In the genomic region with DNA sequence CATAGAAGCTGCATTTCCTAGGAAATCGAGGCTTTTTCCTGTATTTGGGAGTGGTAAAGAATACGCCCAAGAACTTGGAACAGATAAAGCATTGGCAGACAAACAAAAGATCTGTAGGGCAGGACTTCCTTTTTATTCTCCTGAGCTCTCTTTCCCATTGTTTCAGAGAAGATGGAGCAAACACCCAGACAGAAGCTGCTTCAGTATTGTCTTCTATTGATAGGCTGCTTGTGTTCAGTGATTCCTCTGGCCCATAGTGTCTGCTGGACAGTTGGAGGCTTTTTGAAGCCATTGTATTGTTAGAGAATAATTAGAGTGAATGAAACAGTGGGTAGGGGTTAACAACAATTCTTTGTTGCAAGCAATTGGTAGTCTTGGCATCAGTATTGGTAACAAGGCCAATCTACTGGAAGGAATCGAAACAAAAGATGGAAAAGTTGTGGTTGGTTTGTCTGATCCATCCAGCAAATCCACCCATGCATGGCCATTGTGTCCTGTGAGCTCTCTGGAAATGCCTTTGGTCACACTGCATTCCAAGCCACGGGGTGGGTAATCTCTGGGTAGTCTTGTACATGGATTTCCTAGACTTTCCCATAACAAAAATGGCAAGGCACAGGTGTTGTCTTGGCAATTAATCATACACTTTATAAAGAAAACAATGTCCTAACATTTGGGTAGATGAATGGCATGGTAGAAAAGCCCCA, we compare ENCODE assay signal across 14 cellular contexts.
DNase-seq lines count a peak whose midpoint lies in the region; TF ChIP-seq lines count a peak whose summit lies in the region.
"Had no signal": no experiment of that assay in that cellular context is flagged by ENCODE, and none has a peak within 500 bp of the region (broad histone marks: within the 10 kb centered on the region; RNA-seq: fewer than 3 reads in every experiment).

No MANE protein-coding gene starts in this region.

- TF ChIP-seq POLR2A in spleen (IDR thresholded peaks at IDR 0.05) = no peak

- 50 to 64% (median 55%) methylated on average over 4 of the region's 4 CpGs for WGBS in spleen, 5 donors

- intact Hi-C loops in spleen (cut with DNase I; ENCODE audit: low total_unique reads) = no loop called here

- H3K4me3 ChIP-seq in spleen = no peak overlapping the region

- DNase-seq in Daoy (ENCODE audit: low read depth) (peak; percentile 62), astrocyte of the hippocampus (ENCODE audit: low read depth, low spot score) (peak; percentile 72), mesothelial cell of epicardium (ENCODE audit: low spot score in 2 of 2, unreplicated experiment in 2 of 2) (no peak), spleen (no peak), NCI-H774 (lab: John Stamatoyannopoulos, UW) (no peak), NCI-H146 treated with DMSO at 0.1 percent for 48 hours (lab: John Stamatoyannopoulos, UW; ENCODE audit: unreplicated experiment) (no peak), AG08395 (ENCODE audit: low spot score) (no peak)
- DNase-seq in activated CD8-positive, alpha-beta memory T cell treated with anti-CD3 and anti-CD28 coated beads, Interleukin-2, amount 50 U/mL, for 4 hours = no peak
- DNase-seq: activated T-cell treated with anti-CD3 and anti-CD28 coated beads, Interleukin-2, amount 50 U/mL, for 48 hours; AML-193; amygdala; DMS79; NCI-H187 had no signal

- TF ChIP-seq CTCF in mesothelial cell of epicardium (IDR thresholded peaks at IDR 0.05; ENCODE audit: unreplicated experiment) (no peak), spleen (IDR thresholded peaks at IDR 0.05 in 8 of 11, conservative IDR thresholded peaks at IDR 0.05 in 3 of 11) (no peak)

- H3K27ac Mint-ChIP-seq in mesothelial cell of epicardium = peak overlapping the region; percentile 97

- no peak overlapping the region for H3K4me3 Mint-ChIP-seq in mesothelial cell of epicardium

- H3K27me3 ChIP-seq in spleen (replicated peaks in 1 of 7) = no peaks in the 10 kb centered on the region

- peaks cover 32 to 75% (median 52%) of the 10 kb centered on the region in 6 donors for H3K4me1 ChIP-seq in spleen

- no peaks in the 10 kb centered on the region for H3K9me3 Mint-ChIP-seq in mesothelial cell of epicardium

- no peaks in the 10 kb centered on the region for H3K36me3 ChIP-seq in spleen

- H3K27ac ChIP-seq in spleen = peak overlapping the region; percentile 8 to 83 (median 64)
- H3K27ac ChIP-seq: KMS-11 had no signal

- H3K9me3 ChIP-seq in spleen = no peaks in the 10 kb centered on the region

- H3K27me3 Mint-ChIP-seq in mesothelial cell of epicardium (ENCODE audit: low read depth) = no peaks in the 10 kb centered on the region

- H3K4me1 Mint-ChIP-seq in mesothelial cell of epicardium = peaks cover 87% of the 10 kb centered on the region

- H3K36me3 Mint-ChIP-seq in mesothelial cell of epicardium = no peaks in the 10 kb centered on the region

Comparison
In these comparisons a context has a peak if more than half of its experiments do, and no peak if none do; other contexts are left out.
1. DNase-seq: peak in Daoy (single experiment) and astrocyte of the hippocampus (single experiment); none in mesothelial cell of epicardium (0 of 2), spleen (single experiment), NCI-H774 (single experiment), NCI-H146 treated with DMSO at 0.1 percent for 48 hours (single experiment), activated CD8-positive, alpha-beta memory T cell treated with anti-CD3 and anti-CD28 coated beads, Interleukin-2, amount 50 U/mL, for 4 hours (single experiment) and AG08395 (single experiment).